32 cellular contexts compared by ENCODE assay signal in genomic region chr7:73541722-73542121, GRCh38.
"Had no signal": no experiment of that assay in that cellular context is flagged by ENCODE, and none has a peak within 500 bp of the region (broad histone marks: within the 10 kb centered on the region; RNA-seq: fewer than 3 reads in every experiment).

No MANE protein-coding gene starts in this region.

- H3K27ac ChIP-seq: Peyer's patch, RWPE1 had no signal

- H3K27ac Mint-ChIP-seq: activated B cell treated with CpG ODN at 0.5 μM for 24 hours; activated CD4-positive, alpha-beta memory T cell treated with anti-CD3 and anti-CD28 coated beads, Interleukin-2, amount 10 ng/mL, durations not matched to agents 7 days and 5 days; activated CD8-positive, alpha-beta memory T cell treated with anti-CD3 and anti-CD28 coated beads, Interleukin-2, amount 10 ng/mL, durations not matched to agents 7 days and 5 days; T-helper 2 cell treated with Interferon-gamma antibody and Interleukin-4, amounts not matched to agents 5 μg/mL and 100 μg/mL, for 36 hours had no signal

- H3K4me3 ChIP-seq: K562, Peyer's patch had no signal

- FAIRE-seq: bronchial epithelial cell, K562, TTC549 had no signal

- H3K4me3 Mint-ChIP-seq: activated B cell treated with CpG ODN at 0.5 μM for 24 hours; activated CD4-positive, alpha-beta memory T cell treated with anti-CD3 and anti-CD28 coated beads, Interleukin-2, amount 10 ng/mL, durations not matched to agents 7 days and 5 days; activated CD8-positive, alpha-beta memory T cell treated with anti-CD3 and anti-CD28 coated beads, Interleukin-2, amount 10 ng/mL, durations not matched to agents 7 days and 5 days; activated naive CD4-positive, alpha-beta T cell treated with anti-CD3 and anti-CD28 coated beads, Interleukin-2, amount 10 ng/mL, durations not matched to agents 7 days and 5 days; brain; T-helper 2 cell treated with Interferon-gamma antibody and Interleukin-4, amounts not matched to agents 5 μg/mL and 100 μg/mL, for 36 hours had no signal

- H3K27me3 ChIP-seq: Peyer's patch had no signal

- H3K9me3 Mint-ChIP-seq: activated B cell treated with CpG ODN at 0.5 μM for 24 hours; activated CD4-positive, alpha-beta memory T cell treated with anti-CD3 and anti-CD28 coated beads, Interleukin-2, amount 10 ng/mL, durations not matched to agents 7 days and 5 days; activated naive CD4-positive, alpha-beta T cell treated with anti-CD3 and anti-CD28 coated beads, Interleukin-2, amount 10 ng/mL, durations not matched to agents 7 days and 5 days; brain; T-helper 2 cell treated with Interferon-gamma antibody and Interleukin-4, amounts not matched to agents 5 μg/mL and 100 μg/mL, for 36 hours had no signal

- H3K9me3 ChIP-seq: Peyer's patch had no signal

- DNase-seq: activated B cell treated with CpG ODN at 0.5 μM for 24 hours; activated CD4-positive, alpha-beta memory T cell treated with anti-CD3 and anti-CD28 coated beads, Interleukin-2, amount 10 ng/mL, durations not matched to agents 7 days and 5 days; activated CD4-positive, alpha-beta T cell treated with anti-CD3 and anti-CD28 coated beads for 4 hours; activated CD4-positive, alpha-beta T cell treated with anti-CD3 and anti-CD28 coated beads, Interleukin-2, amount 50 U/mL, for 1 hour; activated CD4-positive, CD25-positive, alpha-beta regulatory T cell treated with anti-CD3 and anti-CD28 coated beads, Interleukin-2, amount 50 U/mL, for 72 hours; activated CD8-positive, alpha-beta memory T cell treated with anti-CD3 and anti-CD28 coated beads for 24 hours; activated CD8-positive, alpha-beta memory T cell treated with anti-CD3 and anti-CD28 coated beads, Interleukin-2, amount 10 ng/mL, durations not matched to agents 7 days and 5 days; activated CD8-positive, alpha-beta memory T cell treated with anti-CD3 and anti-CD28 coated beads, Interleukin-2, amount 50 U/mL, for 48 hours; activated effector memory CD4-positive, alpha-beta T cell treated with Interleukin-2 at 50 U/mL for 16 hours; activated naive CD4-positive, alpha-beta T cell treated with anti-CD3 and anti-CD28 coated beads, Interleukin-2, amount 10 ng/mL, durations not matched to agents 7 days and 5 days; activated T-cell treated with anti-CD3 and anti-CD28 coated beads, Interleukin-2, amount 50 U/mL, for 48 hours; anterior cingulate cortex; caudate nucleus; cerebellar nuclear complex; NCI-H1105; NCI-H1417 treated with DMSO at 0.1 percent for 48 hours; NCI-H187 treated with DMSO at 0.1 percent for 48 hours; NCI-H2081 treated with DMSO at 0.1 percent for 48 hours; NCI-H226; NCI-H446 treated with DMSO at 0.1 percent for 48 hours; NCI-H69; NK-92 treated with Interleukin-12 subunit alpha and Interleukin-12 subunit beta, amount 100 ng/mL, for 24 hours; PC-3; Peyer's patch; SIG-M5 had no signal

- H3K27me3 Mint-ChIP-seq: activated B cell treated with CpG ODN at 0.5 μM for 24 hours; activated CD4-positive, alpha-beta memory T cell treated with anti-CD3 and anti-CD28 coated beads, Interleukin-2, amount 10 ng/mL, durations not matched to agents 7 days and 5 days; activated CD8-positive, alpha-beta memory T cell treated with anti-CD3 and anti-CD28 coated beads, Interleukin-2, amount 10 ng/mL, durations not matched to agents 7 days and 5 days; activated naive CD4-positive, alpha-beta T cell treated with anti-CD3 and anti-CD28 coated beads, Interleukin-2, amount 10 ng/mL, durations not matched to agents 7 days and 5 days; brain had no signal

- ATAC-seq: activated CD8-positive, alpha-beta memory T cell treated with anti-CD3 and anti-CD28 coated beads, Interleukin-2, amount 10 ng/mL, durations not matched to agents 7 days and 5 days; K562; PC-3; Right ventricle myocardium inferior had no signal

- H3K4me1 Mint-ChIP-seq: activated B cell treated with CpG ODN at 0.5 μM for 24 hours, brain had no signal
